1 cellular context compared by ENCODE assay signal in genomic region chr9:30075451-30076199, GRCh38.
TF ChIP-seq lines count a peak whose summit lies in the region.

No MANE protein-coding gene starts in this region.

TF ChIP-seq in GM12878, 131 proteins besides CTCF, POLR2A, EP300 and RAD21 (continued from another document):
- TF ChIP-seq REST (IDR thresholded peaks at IDR 0.05; ENCODE audit: low read depth, low read length): no peak
- TF ChIP-seq ETV6 (conservative IDR thresholded peaks at IDR 0.05 in 1 of 2, IDR thresholded peaks at IDR 0.05 in 1 of 2; ENCODE audit: borderline replicate concordance in 1 of 2, low read depth in 1 of 2): 0 out of 4 replicates have a peak, but pooled peaks of 1 of the 2 experiments have one; percentile 14
- no peak for TF ChIP-seq SMARCA5 (IDR thresholded peaks at IDR 0.05)
- peak; percentile 33; the same call in 1 of the 2 replicates for TF ChIP-seq ZBED1 (IDR thresholded peaks at IDR 0.05; ENCODE audit: borderline replicate concordance)
- TF ChIP-seq KDM1A (IDR thresholded peaks at IDR 0.05; ENCODE audit: borderline replicate concordance): no peak
- TF ChIP-seq TBL1XR1 (IDR thresholded peaks at IDR 0.05; ENCODE audit: low read depth, low read length): peak; percentile 58; the same call in 1 of the 2 replicates
TF ChIP-seq in GM12878: peak in this region for 34.
